Comparison of ENCODE assay signal across 1 cellular context in the genomic region with DNA sequence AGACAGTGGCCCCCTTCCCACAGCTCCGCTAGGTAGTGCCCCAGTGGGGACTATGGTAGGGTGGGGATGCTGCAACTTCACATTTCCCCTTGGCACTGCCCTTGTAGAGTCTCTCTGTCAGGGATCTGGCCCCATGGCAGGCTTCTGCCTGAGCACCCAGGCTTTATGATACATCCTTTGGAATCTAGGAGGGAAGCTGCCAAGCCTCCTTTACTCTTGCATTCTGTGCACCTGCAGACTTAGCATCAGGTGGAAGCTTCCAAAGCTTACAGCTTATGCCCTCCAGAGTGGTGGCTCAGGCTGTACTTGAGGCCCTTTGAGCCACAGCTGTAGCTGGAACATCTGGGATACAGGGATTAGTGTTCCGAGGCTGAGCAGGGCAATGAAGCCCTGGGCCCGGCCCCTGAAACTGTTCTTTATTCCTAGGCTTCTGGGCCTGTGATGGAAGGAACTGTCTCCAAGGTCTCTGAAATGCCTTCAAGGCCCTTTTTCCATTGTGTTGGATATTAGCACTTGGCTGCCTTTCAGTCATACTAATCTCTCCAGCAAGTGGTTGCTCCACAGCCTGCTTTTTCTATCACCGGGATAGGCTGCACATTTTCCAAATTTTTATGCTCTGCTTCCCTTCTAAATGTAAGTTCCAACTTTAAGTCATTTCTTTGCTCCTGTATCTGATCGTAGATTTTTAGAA.
TF ChIP-seq lines count a peak whose summit lies in the region.

No MANE protein-coding gene starts in this region.

TF ChIP-seq in HepG2, 621 proteins besides CTCF, POLR2A, EP300 and RAD21:
- TF ChIP-seq MLX (CRISPR knock-in tag; IDR thresholded peaks at IDR 0.05) (no peak), CHD2 (IDR thresholded peaks at IDR 0.05; ENCODE audit: low read depth, low read length) (no peak), ELF4 (CRISPR knock-in tag; IDR thresholded peaks at IDR 0.05; ENCODE audit: borderline replicate concordance) (no peak), ZNF225 (CRISPR knock-in tag; IDR thresholded peaks at IDR 0.05) (peak; percentile 35; the same call in 1 of the 2 replicates), ZSCAN12 (CRISPR knock-in tag; IDR thresholded peaks at IDR 0.05) (no peak), ZNF333 (CRISPR knock-in tag; IDR thresholded peaks at IDR 0.05; ENCODE audit: borderline replicate concordance) (0 out of 2 replicates have a peak, but pooled peaks have one; percentile 68)
- TF ChIP-seq, protein P1, sequence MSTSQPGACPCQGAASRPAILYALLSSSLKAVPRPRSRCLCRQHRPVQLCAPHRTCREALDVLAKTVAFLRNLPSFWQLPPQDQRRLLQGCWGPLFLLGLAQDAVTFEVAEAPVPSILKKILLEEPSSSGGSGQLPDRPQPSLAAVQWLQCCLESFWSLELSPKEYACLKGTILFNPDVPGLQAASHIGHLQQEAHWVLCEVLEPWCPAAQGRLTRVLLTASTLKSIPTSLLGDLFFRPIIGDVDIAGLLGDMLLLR (CRISPR knock-in tag; IDR thresholded peaks at IDR 0.05), result 0 out of 2 replicates have a peak, but pooled peaks have one; percentile 26
- TF ChIP-seq, protein P2, sequence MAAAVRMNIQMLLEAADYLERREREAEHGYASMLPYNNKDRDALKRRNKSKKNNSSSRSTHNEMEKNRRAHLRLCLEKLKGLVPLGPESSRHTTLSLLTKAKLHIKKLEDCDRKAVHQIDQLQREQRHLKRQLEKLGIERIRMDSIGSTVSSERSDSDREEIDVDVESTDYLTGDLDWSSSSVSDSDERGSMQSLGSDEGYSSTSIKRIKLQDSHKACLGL (CRISPR knock-in tag; IDR thresholded peaks at IDR 0.05), result peak; percentile 60; the same call in 1 of the 2 replicates
